In the genomic region with DNA sequence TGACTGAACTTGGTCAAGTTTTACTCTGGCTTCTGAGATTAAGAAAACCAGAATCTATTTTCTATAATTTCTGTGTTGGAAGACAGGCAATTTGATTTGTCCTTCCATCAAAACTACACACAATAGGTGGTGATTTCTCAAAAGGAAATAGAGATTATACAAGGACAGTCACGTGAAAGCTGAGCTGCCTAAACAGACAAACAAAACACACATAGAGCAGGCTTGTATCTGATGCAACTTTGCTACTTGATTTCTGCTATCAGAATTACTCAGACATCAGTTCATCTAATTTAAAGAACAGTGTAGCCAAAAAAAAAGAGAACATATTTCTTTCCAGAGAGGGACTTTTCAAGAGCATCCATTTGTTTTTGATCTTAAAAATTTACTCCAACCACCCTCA, we compare ENCODE assay signal across 2 cellular contexts.
TF ChIP-seq lines count a peak whose summit lies in the region.

No MANE protein-coding gene starts in this region.

TF ChIP-seq in GM23338, 12 proteins besides CTCF, POLR2A, EP300 and RAD21 (continues in another document):
- TF ChIP-seq EZH2 (IDR thresholded peaks at IDR 0.05; ENCODE audit: low read depth, unreplicated experiment), result no peak
- TF ChIP-seq JUNB (IDR thresholded peaks at IDR 0.05; ENCODE audit: unreplicated experiment), result no peak
- TF ChIP-seq ZNF114 (CRISPR knock-in tag; IDR thresholded peaks at IDR 0.05), result no peak
- TF ChIP-seq POLR2AphosphoS5 (IDR thresholded peaks at IDR 0.05; ENCODE audit: low read depth), result no peak
- TF ChIP-seq ZNF331 (CRISPR knock-in tag; IDR thresholded peaks at IDR 0.05; ENCODE audit: low read depth), result no peak
- TF ChIP-seq, protein P1, sequence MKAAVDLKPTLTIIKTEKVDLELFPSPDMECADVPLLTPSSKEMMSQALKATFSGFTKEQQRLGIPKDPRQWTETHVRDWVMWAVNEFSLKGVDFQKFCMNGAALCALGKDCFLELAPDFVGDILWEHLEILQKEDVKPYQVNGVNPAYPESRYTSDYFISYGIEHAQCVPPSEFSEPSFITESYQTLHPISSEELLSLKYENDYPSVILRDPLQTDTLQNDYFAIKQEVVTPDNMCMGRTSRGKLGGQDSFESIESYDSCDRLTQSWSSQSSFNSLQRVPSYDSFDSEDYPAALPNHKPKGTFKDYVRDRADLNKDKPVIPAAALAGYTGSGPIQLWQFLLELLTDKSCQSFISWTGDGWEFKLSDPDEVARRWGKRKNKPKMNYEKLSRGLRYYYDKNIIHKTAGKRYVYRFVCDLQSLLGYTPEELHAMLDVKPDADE (IDR thresholded peaks at IDR 0.05), result no peak
- TF ChIP-seq EZH2phosphoT487 (IDR thresholded peaks at IDR 0.05; ENCODE audit: unreplicated experiment), result no peak
- no peak for TF ChIP-seq CREB1 (CRISPR knock-in tag; IDR thresholded peaks at IDR 0.05; ENCODE audit: low read depth)
- no peak for TF ChIP-seq STAT1 (IDR thresholded peaks at IDR 0.05; ENCODE audit: unreplicated experiment)
- TF ChIP-seq, protein P2, sequence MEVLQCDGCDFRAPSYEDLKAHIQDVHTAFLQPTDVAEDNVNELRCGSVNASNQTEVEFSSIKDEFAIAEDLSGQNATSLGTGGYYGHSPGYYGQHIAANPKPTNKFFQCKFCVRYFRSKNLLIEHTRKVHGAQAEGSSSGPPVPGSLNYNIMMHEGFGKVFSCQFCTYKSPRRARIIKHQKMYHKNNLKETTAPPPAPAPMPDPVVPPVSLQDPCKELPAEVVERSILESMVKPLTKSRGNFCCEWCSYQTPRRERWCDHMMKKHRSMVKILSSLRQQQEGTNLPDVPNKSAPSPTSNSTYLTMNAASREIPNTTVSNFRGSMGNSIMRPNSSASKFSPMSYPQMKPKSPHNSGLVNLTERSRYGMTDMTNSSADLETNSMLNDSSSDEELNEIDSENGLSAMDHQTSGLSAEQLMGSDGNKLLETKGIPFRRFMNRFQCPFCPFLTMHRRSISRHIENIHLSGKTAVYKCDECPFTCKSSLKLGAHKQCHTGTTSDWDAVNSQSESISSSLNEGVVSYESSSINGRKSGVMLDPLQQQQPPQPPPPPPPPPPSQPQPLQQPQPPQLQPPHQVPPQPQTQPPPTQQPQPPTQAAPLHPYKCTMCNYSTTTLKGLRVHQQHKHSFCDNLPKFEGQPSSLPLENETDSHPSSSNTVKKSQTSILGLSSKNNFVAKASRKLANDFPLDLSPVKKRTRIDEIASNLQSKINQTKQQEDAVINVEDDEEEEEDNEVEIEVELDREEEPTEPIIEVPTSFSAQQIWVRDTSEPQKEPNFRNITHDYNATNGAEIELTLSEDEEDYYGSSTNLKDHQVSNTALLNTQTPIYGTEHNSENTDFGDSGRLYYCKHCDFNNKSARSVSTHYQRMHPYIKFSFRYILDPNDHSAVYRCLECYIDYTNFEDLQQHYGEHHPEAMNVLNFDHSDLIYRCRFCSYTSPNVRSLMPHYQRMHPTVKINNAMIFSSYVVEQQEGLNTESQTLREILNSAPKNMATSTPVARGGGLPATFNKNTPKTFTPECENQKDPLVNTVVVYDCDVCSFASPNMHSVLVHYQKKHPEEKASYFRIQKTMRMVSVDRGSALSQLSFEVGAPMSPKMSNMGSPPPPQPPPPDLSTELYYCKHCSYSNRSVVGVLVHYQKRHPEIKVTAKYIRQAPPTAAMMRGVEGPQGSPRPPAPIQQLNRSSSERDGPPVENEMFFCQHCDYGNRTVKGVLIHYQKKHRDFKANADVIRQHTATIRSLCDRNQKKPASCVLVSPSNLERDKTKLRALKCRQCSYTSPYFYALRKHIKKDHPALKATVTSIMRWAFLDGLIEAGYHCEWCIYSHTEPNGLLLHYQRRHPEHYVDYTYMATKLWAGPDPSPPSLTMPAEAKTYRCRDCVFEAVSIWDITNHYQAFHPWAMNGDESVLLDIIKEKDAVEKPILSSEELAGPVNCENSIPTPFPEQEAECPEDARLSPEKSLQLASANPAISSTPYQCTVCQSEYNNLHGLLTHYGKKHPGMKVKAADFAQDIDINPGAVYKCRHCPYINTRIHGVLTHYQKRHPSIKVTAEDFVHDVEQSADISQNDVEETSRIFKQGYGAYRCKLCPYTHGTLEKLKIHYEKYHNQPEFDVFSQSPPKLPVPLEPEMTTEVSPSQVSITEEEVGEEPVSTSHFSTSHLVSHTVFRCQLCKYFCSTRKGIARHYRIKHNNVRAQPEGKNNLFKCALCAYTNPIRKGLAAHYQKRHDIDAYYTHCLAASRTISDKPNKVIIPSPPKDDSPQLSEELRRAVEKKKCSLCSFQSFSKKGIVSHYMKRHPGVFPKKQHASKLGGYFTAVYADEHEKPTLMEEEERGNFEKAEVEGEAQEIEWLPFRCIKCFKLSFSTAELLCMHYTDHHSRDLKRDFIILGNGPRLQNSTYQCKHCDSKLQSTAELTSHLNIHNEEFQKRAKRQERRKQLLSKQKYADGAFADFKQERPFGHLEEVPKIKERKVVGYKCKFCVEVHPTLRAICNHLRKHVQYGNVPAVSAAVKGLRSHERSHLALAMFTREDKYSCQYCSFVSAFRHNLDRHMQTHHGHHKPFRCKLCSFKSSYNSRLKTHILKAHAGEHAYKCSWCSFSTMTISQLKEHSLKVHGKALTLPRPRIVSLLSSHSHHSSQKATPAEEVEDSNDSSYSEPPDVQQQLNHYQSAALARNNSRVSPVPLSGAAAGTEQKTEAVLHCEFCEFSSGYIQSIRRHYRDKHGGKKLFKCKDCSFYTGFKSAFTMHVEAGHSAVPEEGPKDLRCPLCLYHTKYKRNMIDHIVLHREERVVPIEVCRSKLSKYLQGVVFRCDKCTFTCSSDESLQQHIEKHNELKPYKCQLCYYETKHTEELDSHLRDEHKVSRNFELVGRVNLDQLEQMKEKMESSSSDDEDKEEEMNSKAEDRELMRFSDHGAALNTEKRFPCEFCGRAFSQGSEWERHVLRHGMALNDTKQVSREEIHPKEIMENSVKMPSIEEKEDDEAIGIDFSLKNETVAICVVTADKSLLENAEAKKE (CRISPR knock-in tag; IDR thresholded peaks at IDR 0.05), result no peak

TF ChIP-seq in H1, 55 proteins besides CTCF, POLR2A, EP300 and RAD21:
- TF ChIP-seq BCL11A (IDR thresholded peaks at IDR 0.05; ENCODE audit: low read depth in 2 of 2, low read length in 2 of 2) (no peak), JUN (IDR thresholded peaks at IDR 0.05; ENCODE audit: low read depth, low read length) (no peak), CTBP2 (IDR thresholded peaks at IDR 0.05; ENCODE audit: borderline replicate concordance, insufficient read depth, insufficient read length, low read length) (no peak), CHD2 (IDR thresholded peaks at IDR 0.05; ENCODE audit: low read length) (no peak), TAF7 (optimal IDR thresholded peaks at IDR 0.05; ENCODE audit: borderline replicate concordance, low read depth, low read length) (no peak), TEAD4 (IDR thresholded peaks at IDR 0.05; ENCODE audit: low read depth, low read length) (no peak), CREB1 (IDR thresholded peaks at IDR 0.05) (no peak), FOSL1 (IDR thresholded peaks at IDR 0.05; ENCODE audit: insufficient read depth, low read depth, low read length) (no peak), SIRT6 (IDR thresholded peaks at IDR 0.05; ENCODE audit: low read length) (no peak), EZH2 (IDR thresholded peaks at IDR 0.05; ENCODE audit: low read depth, low read length, severe bottlenecking) (no peak)
- TF ChIP-seq, protein P3, sequence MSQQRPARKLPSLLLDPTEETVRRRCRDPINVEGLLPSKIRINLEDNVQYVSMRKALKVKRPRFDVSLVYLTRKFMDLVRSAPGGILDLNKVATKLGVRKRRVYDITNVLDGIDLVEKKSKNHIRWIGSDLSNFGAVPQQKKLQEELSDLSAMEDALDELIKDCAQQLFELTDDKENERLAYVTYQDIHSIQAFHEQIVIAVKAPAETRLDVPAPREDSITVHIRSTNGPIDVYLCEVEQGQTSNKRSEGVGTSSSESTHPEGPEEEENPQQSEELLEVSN (IDR thresholded peaks at IDR 0.05), result no peak
